9 cellular contexts compared by ENCODE assay signal in genomic region chr17:41874293-41874670, GRCh38. TPM values are rescaled to one million over a fixed set of nuclear protein-coding genes. Genes with fewer than 3 reads are reported as not detected.
"Had no signal": no experiment of that assay in that cellular context is flagged by ENCODE, and none has a peak within 500 bp of the region (broad histone marks: within the 10 kb centered on the region; RNA-seq: fewer than 3 reads in every experiment).

No MANE protein-coding gene starts in this region.

RNA-seq across cellular contexts. Expression of gene KLHL10, which starts 36.7 kb away (rescaled TPM):
- total RNA-seq: left colon, left lung, mononuclear cell, natural killer cell, occipital lobe, osteocyte, progenitor cell of endocrine pancreas, pulmonary artery endothelial cell, right atrium auricular region had no signal

RNA-seq across cellular contexts. Expression of gene ODAD4, which starts 56.1 kb away (rescaled TPM):
- total RNA-seq: mononuclear cell had no signal
